ENCODE assay signal across 31 cellular contexts in the genomic region with DNA sequence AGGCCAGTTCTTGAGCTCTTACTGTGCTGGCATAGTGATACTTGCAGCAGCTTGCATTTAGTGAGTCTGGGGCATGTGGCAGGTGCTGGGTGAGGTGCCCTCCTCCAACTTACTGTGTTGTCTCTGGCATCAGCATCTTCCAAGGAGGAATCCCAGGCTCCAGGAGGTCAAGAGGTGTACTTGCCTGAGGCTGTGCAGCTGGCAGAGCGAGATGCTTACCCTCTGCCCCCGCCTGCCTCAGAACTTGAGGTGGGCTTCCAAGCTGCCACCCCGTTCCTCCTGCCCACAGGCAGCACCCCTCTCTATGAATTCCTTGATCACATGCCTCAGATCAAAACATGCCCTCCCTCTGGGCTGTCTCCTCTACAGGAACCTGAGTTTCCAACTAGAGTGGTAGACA.
"Had no signal": no experiment of that assay in that cellular context is flagged by ENCODE, and none has a peak within 500 bp of the region (broad histone marks: within the 10 kb centered on the region; RNA-seq: fewer than 3 reads in every experiment).

No MANE protein-coding gene starts in this region.

- H3K4me1 ChIP-seq: adrenal gland, body of pancreas, esophagus squamous epithelium had no signal

- DNase-seq: activated CD4-positive, alpha-beta memory T cell treated with anti-CD3 and anti-CD28 coated beads, Interleukin-2, amount 10 ng/mL, durations not matched to agents 7 days and 5 days; activated CD4-positive, alpha-beta T cell treated with anti-CD3 and anti-CD28 coated beads for 1 hour; activated CD4-positive, alpha-beta T cell treated with anti-CD3 and anti-CD28 coated beads for 4 hours; activated CD4-positive, alpha-beta T cell treated with anti-CD3 and anti-CD28 coated beads, Interleukin-2, amount 10 ng/mL, durations not matched to agents 7 days and 5 days; activated CD4-positive, alpha-beta T cell treated with anti-CD3 and anti-CD28 coated beads, Interleukin-2, amount 50 U/mL, for 4 hours; activated effector memory CD4-positive, alpha-beta T cell treated with anti-CD3 and anti-CD28 coated beads, Interleukin-2, amount 50 U/mL, for 16 hours; activated naive CD4-positive, alpha-beta T cell treated with anti-CD3 and anti-CD28 coated beads for 36 hours; activated naive CD8-positive, alpha-beta T cell treated with anti-CD3 and anti-CD28 coated beads for 36 hours; activated naive CD8-positive, alpha-beta T cell treated with anti-CD3 and anti-CD28 coated beads, Interleukin-2, amount 50 U/mL, for 24 hours; activated T-cell treated with anti-CD3 and anti-CD28 coated beads, Interleukin-2, amount 50 U/mL, for 1 hour; activated T-cell treated with anti-CD3 and anti-CD28 coated beads, Interleukin-2, amount 50 U/mL, for 48 hours; adrenal gland; amygdala; aorta; body of pancreas; central memory CD4-positive, alpha-beta T cell; cerebellar nuclear complex; colonic mucosa; effector CD8-positive, alpha-beta T cell; esophagus squamous epithelium; foreskin melanocyte; head of caudate nucleus; T-helper 1 cell; T-helper 2 cell had no signal

- H3K4me3 ChIP-seq: adrenal gland, body of pancreas, cardiac muscle cell, colonic mucosa, esophagus squamous epithelium, gastroesophageal sphincter had no signal

- H3K27me3 Mint-ChIP-seq: activated CD4-positive, alpha-beta memory T cell treated with anti-CD3 and anti-CD28 coated beads, Interleukin-2, amount 10 ng/mL, durations not matched to agents 7 days and 5 days; activated CD4-positive, alpha-beta T cell treated with anti-CD3 and anti-CD28 coated beads, Interleukin-2, amount 10 ng/mL, durations not matched to agents 7 days and 5 days; activated naive CD4-positive, alpha-beta T cell treated with anti-CD3 and anti-CD28 coated beads, Interleukin-2, amount 50 U/mL, for 24 hours; activated naive CD8-positive, alpha-beta T cell treated with anti-CD3 and anti-CD28 coated beads for 36 hours; activated naive CD8-positive, alpha-beta T cell treated with anti-CD3 and anti-CD28 coated beads, Interleukin-2, amount 50 U/mL, for 24 hours had no signal

- H3K36me3 ChIP-seq: adrenal gland, cardiac muscle cell, colonic mucosa, esophagus squamous epithelium, gastroesophageal sphincter had no signal

- ATAC-seq: activated naive CD8-positive, alpha-beta T cell treated with anti-CD3 and anti-CD28 coated beads, Interleukin-2, amount 50 U/mL, for 24 hours; body of pancreas; gastroesophageal sphincter had no signal

- H3K36me3 Mint-ChIP-seq: activated naive CD4-positive, alpha-beta T cell treated with anti-CD3 and anti-CD28 coated beads, Interleukin-2, amount 50 U/mL, for 24 hours; WTC11 had no signal

- H3K27me3 ChIP-seq: adrenal gland, body of pancreas, cardiac muscle cell, colonic mucosa, esophagus squamous epithelium, gastroesophageal sphincter had no signal

- H3K9me3 ChIP-seq: adrenal gland, body of pancreas, colonic mucosa, esophagus squamous epithelium, gastroesophageal sphincter had no signal

- H3K4me3 Mint-ChIP-seq: activated CD4-positive, alpha-beta memory T cell treated with anti-CD3 and anti-CD28 coated beads, Interleukin-2, amount 10 ng/mL, durations not matched to agents 7 days and 5 days; activated CD4-positive, alpha-beta T cell treated with anti-CD3 and anti-CD28 coated beads, Interleukin-2, amount 10 ng/mL, durations not matched to agents 7 days and 5 days; activated naive CD4-positive, alpha-beta T cell treated with anti-CD3 and anti-CD28 coated beads for 36 hours; activated naive CD4-positive, alpha-beta T cell treated with anti-CD3 and anti-CD28 coated beads, Interleukin-2, amount 50 U/mL, for 24 hours; activated naive CD8-positive, alpha-beta T cell treated with anti-CD3 and anti-CD28 coated beads for 36 hours; activated naive CD8-positive, alpha-beta T cell treated with anti-CD3 and anti-CD28 coated beads, Interleukin-2, amount 50 U/mL, for 24 hours; activated T-helper 1 cell treated with anti-CD3 and anti-CD28 coated beads, Interleukin-12 subunit alpha, Interleukin-12 subunit beta, Interleukin-2, Interleukin-4 antibody, amounts not matched to agents 30 ng/mL and 10 ng/mL and 1 ng/mL, durations not matched to agents 14 hours and 24 hours and 36 hours; WTC11 had no signal

- H3K9me3 Mint-ChIP-seq: activated CD4-positive, alpha-beta memory T cell treated with anti-CD3 and anti-CD28 coated beads, Interleukin-2, amount 10 ng/mL, durations not matched to agents 7 days and 5 days; activated CD4-positive, alpha-beta T cell treated with anti-CD3 and anti-CD28 coated beads, Interleukin-2, amount 10 ng/mL, durations not matched to agents 7 days and 5 days; activated naive CD4-positive, alpha-beta T cell treated with anti-CD3 and anti-CD28 coated beads for 36 hours; activated naive CD4-positive, alpha-beta T cell treated with anti-CD3 and anti-CD28 coated beads, Interleukin-2, amount 50 U/mL, for 24 hours; activated naive CD8-positive, alpha-beta T cell treated with anti-CD3 and anti-CD28 coated beads for 36 hours; activated naive CD8-positive, alpha-beta T cell treated with anti-CD3 and anti-CD28 coated beads, Interleukin-2, amount 50 U/mL, for 24 hours; activated T-helper 1 cell treated with anti-CD3 and anti-CD28 coated beads, Interleukin-12 subunit alpha, Interleukin-12 subunit beta, Interleukin-2, Interleukin-4 antibody, amounts not matched to agents 30 ng/mL and 10 ng/mL and 1 ng/mL, durations not matched to agents 14 hours and 24 hours and 36 hours; activated T-helper 2 cell treated with anti-CD3 and anti-CD28 coated beads, Interferon-gamma antibody, Interleukin-2, Interleukin-4, amounts not matched to agents 10 μg/mL and 5 μg/mL and 100 μg/mL, durations not matched to agents 14 hours and 24 hours and 36 hours; WTC11 had no signal

- H3K27ac Mint-ChIP-seq: activated CD4-positive, alpha-beta memory T cell treated with anti-CD3 and anti-CD28 coated beads, Interleukin-2, amount 10 ng/mL, durations not matched to agents 7 days and 5 days; activated naive CD4-positive, alpha-beta T cell treated with anti-CD3 and anti-CD28 coated beads for 36 hours; activated naive CD4-positive, alpha-beta T cell treated with anti-CD3 and anti-CD28 coated beads, Interleukin-2, amount 50 U/mL, for 24 hours; activated naive CD8-positive, alpha-beta T cell treated with anti-CD3 and anti-CD28 coated beads for 36 hours; activated naive CD8-positive, alpha-beta T cell treated with anti-CD3 and anti-CD28 coated beads, Interleukin-2, amount 50 U/mL, for 24 hours; activated T-helper 1 cell treated with anti-CD3 and anti-CD28 coated beads, Interleukin-12 subunit alpha, Interleukin-12 subunit beta, Interleukin-2, Interleukin-4 antibody, amounts not matched to agents 30 ng/mL and 10 ng/mL and 1 ng/mL, durations not matched to agents 14 hours and 24 hours and 36 hours; activated T-helper 2 cell treated with anti-CD3 and anti-CD28 coated beads, Interferon-gamma antibody, Interleukin-2, Interleukin-4, amounts not matched to agents 10 μg/mL and 5 μg/mL and 100 μg/mL, durations not matched to agents 14 hours and 24 hours and 36 hours; WTC11 had no signal

- H3K27ac ChIP-seq: adrenal gland, body of pancreas, cardiac muscle cell, colonic mucosa, epithelial cell of prostate, esophagus squamous epithelium, gastroesophageal sphincter had no signal
